In the genomic region with DNA sequence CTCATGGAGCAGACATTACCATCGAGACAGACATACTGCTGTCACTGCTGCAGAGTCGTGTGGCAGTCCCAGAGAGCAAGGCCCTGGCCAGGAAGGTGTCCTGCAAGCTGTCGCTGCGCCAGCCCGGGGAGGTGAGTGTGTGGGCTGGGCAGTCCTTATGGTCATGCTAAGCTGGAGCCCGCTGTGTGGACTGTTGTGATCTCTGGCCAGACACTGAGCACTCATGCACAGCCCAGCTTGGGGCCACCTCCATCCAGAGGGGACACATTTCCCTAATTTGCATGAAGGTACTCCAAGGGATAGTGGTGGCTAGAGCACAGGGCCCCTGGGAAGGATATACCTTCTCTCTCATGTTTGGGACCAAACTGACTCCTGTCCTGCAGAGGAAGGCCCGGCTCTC, we compare ENCODE assay signal across 30 cellular contexts. TPM values are rescaled to one million over a fixed set of nuclear protein-coding genes. Genes with fewer than 3 reads are reported as not detected.
"Had no signal": no experiment of that assay in that cellular context is flagged by ENCODE, and none has a peak within 500 bp of the region (broad histone marks: within the 10 kb centered on the region; RNA-seq: fewer than 3 reads in every experiment).

No MANE protein-coding gene starts in this region.

- H3K4me1 Mint-ChIP-seq: activated B cell treated with CpG ODN at 0.5 μM for 24 hours; activated CD4-positive, alpha-beta T cell treated with anti-CD3 and anti-CD28 coated beads, Interleukin-2, amount 10 ng/mL, durations not matched to agents 24 days and 14 days; activated CD8-positive, alpha-beta memory T cell treated with anti-CD3 and anti-CD28 coated beads, Interleukin-2, amount 10 ng/mL, durations not matched to agents 7 days and 5 days; activated naive CD8-positive, alpha-beta T cell treated with anti-CD3 and anti-CD28 coated beads, Interleukin-2, amount 50 U/mL, for 24 hours; T-helper 17 cell had no signal

- H3K27me3 ChIP-seq: brain microvascular endothelial cell, cardiac muscle cell had no signal

- H3K27me3 Mint-ChIP-seq: activated CD8-positive, alpha-beta memory T cell treated with anti-CD3 and anti-CD28 coated beads, Interleukin-2, amount 10 ng/mL, durations not matched to agents 7 days and 5 days; activated naive CD8-positive, alpha-beta T cell treated with anti-CD3 and anti-CD28 coated beads, Interleukin-2, amount 50 U/mL, for 24 hours; activated T-cell treated with anti-CD3 and anti-CD28 coated beads, Interleukin-2, amount 50 U/mL, for 24 hours; T-helper 17 cell had no signal

- H3K9me3 Mint-ChIP-seq: activated B cell treated with CpG ODN at 0.5 μM for 24 hours; activated CD4-positive, alpha-beta T cell treated with anti-CD3 and anti-CD28 coated beads, Interleukin-2, amount 10 ng/mL, durations not matched to agents 24 days and 14 days; activated naive CD4-positive, alpha-beta T cell treated with anti-CD3 and anti-CD28 coated beads, Interleukin-2, amount 50 U/mL, for 72 hours; activated naive CD8-positive, alpha-beta T cell treated with anti-CD3 and anti-CD28 coated beads, Interleukin-2, amount 50 U/mL, for 24 hours; activated T-cell treated with anti-CD3 and anti-CD28 coated beads, Interleukin-2, amount 50 U/mL, for 24 hours; activated T-helper 1 cell treated with anti-CD3 and anti-CD28 coated beads, Interleukin-12 subunit alpha, Interleukin-12 subunit beta, Interleukin-2, Interleukin-4 antibody, amounts not matched to agents 30 ng/mL and 10 ng/mL and 1 ng/mL, durations not matched to agents 14 hours and 24 hours and 36 hours had no signal

- ATAC-seq: activated CD8-positive, alpha-beta memory T cell treated with anti-CD3 and anti-CD28 coated beads, Interleukin-2, amount 10 ng/mL, durations not matched to agents 7 days and 5 days; activated naive CD4-positive, alpha-beta T cell treated with anti-CD3 and anti-CD28 coated beads, Interleukin-2, amount 50 U/mL, for 72 hours; activated naive CD8-positive, alpha-beta T cell treated with anti-CD3 and anti-CD28 coated beads, Interleukin-2, amount 50 U/mL, for 24 hours; T-helper 17 cell had no signal

- H3K4me3 ChIP-seq: cardiac muscle cell had no signal

- H3K4me3 Mint-ChIP-seq: activated B cell treated with CpG ODN at 0.5 μM for 24 hours; activated CD4-positive, alpha-beta T cell treated with anti-CD3 and anti-CD28 coated beads, Interleukin-2, amount 10 ng/mL, durations not matched to agents 24 days and 14 days; activated CD8-positive, alpha-beta memory T cell treated with anti-CD3 and anti-CD28 coated beads, Interleukin-2, amount 10 ng/mL, durations not matched to agents 7 days and 5 days; activated naive CD8-positive, alpha-beta T cell treated with anti-CD3 and anti-CD28 coated beads, Interleukin-2, amount 50 U/mL, for 24 hours; activated T-cell treated with anti-CD3 and anti-CD28 coated beads, Interleukin-2, amount 50 U/mL, for 24 hours; activated T-helper 1 cell treated with anti-CD3 and anti-CD28 coated beads, Interleukin-12 subunit alpha, Interleukin-12 subunit beta, Interleukin-2, Interleukin-4 antibody, amounts not matched to agents 30 ng/mL and 10 ng/mL and 1 ng/mL, durations not matched to agents 14 hours and 24 hours and 36 hours; IgD-negative memory B cell; T-helper 17 cell had no signal

- H3K27ac ChIP-seq: brain microvascular endothelial cell, cardiac muscle cell had no signal

- H3K36me3 ChIP-seq: brain microvascular endothelial cell, cardiac muscle cell had no signal

- DNase-seq: activated B cell treated with CpG ODN at 0.5 μM for 24 hours; activated CD4-positive, alpha-beta T cell treated with anti-CD3 and anti-CD28 coated beads for 1 hour; activated CD4-positive, alpha-beta T cell treated with anti-CD3 and anti-CD28 coated beads, Interleukin-2, amount 10 ng/mL, durations not matched to agents 24 days and 14 days; activated CD4-positive, alpha-beta T cell treated with anti-CD3 and anti-CD28 coated beads, Interleukin-2, amount 50 U/mL, for 48 hours; activated CD8-positive, alpha-beta memory T cell treated with anti-CD3 and anti-CD28 coated beads, Interleukin-2, amount 10 ng/mL, durations not matched to agents 7 days and 5 days; activated effector memory CD4-positive, alpha-beta T cell treated with Interleukin-2 at 50 U/mL for 16 hours; activated naive CD4-positive, alpha-beta T cell; activated naive CD8-positive, alpha-beta T cell treated with anti-CD3 and anti-CD28 coated beads, Interleukin-2, amount 50 U/mL, for 24 hours; activated T-cell treated with anti-CD3 and anti-CD28 coated beads, Interleukin-2, amount 50 U/mL, for 24 hours; amniotic stem cell; brain microvascular endothelial cell; KG1; NCI-H1048; NCI-H2029 treated with DMSO at 0.1 percent for 48 hours; NCI-H345; NCI-H510A; NCI-H526 treated with DMSO at 0.1 percent for 48 hours; NCI-H82; RPMI8226; SHP77; T-helper 17 cell; T-helper 9 cell had no signal

- H3K27ac Mint-ChIP-seq: activated B cell treated with CpG ODN at 0.5 μM for 24 hours; activated CD4-positive, alpha-beta T cell treated with anti-CD3 and anti-CD28 coated beads, Interleukin-2, amount 10 ng/mL, durations not matched to agents 24 days and 14 days; activated CD8-positive, alpha-beta memory T cell treated with anti-CD3 and anti-CD28 coated beads, Interleukin-2, amount 10 ng/mL, durations not matched to agents 7 days and 5 days; activated naive CD4-positive, alpha-beta T cell treated with anti-CD3 and anti-CD28 coated beads, Interleukin-2, amount 50 U/mL, for 72 hours; activated naive CD8-positive, alpha-beta T cell treated with anti-CD3 and anti-CD28 coated beads, Interleukin-2, amount 50 U/mL, for 24 hours; activated T-cell treated with anti-CD3 and anti-CD28 coated beads, Interleukin-2, amount 50 U/mL, for 24 hours; activated T-helper 1 cell treated with anti-CD3 and anti-CD28 coated beads, Interleukin-12 subunit alpha, Interleukin-12 subunit beta, Interleukin-2, Interleukin-4 antibody, amounts not matched to agents 30 ng/mL and 10 ng/mL and 1 ng/mL, durations not matched to agents 14 hours and 24 hours and 36 hours; T-helper 17 cell had no signal

- H3K36me3 Mint-ChIP-seq: activated CD8-positive, alpha-beta memory T cell treated with anti-CD3 and anti-CD28 coated beads, Interleukin-2, amount 10 ng/mL, durations not matched to agents 7 days and 5 days; activated naive CD4-positive, alpha-beta T cell treated with anti-CD3 and anti-CD28 coated beads, Interleukin-2, amount 50 U/mL, for 72 hours had no signal

RNA-seq across cellular contexts. Expression of a gene that starts 9.6 kb away (rescaled TPM):
- total RNA-seq: activated CD4-positive, alpha-beta T cell treated with anti-CD3 and anti-CD28 coated beads, Interleukin-2, amount 10 ng/mL, durations not matched to agents 24 days and 14 days; activated T-helper 1 cell treated with anti-CD3 and anti-CD28 coated beads, Interleukin-12 subunit alpha, Interleukin-12 subunit beta, Interleukin-2, Interleukin-4 antibody, amounts not matched to agents 30 ng/mL and 10 ng/mL and 1 ng/mL, durations not matched to agents 14 hours and 24 hours and 36 hours; LHCN-M2; M059J; OCI-LY7; SK-MEL-5 had no signal
- polyA plus RNA-seq: cardiac muscle cell, IgD-negative memory B cell had no signal
